In genomic region chr4:89898304-89898716, GRCh38 we compare ENCODE assay signal across 12 cellular contexts. TPM values are rescaled to one million over a fixed set of nuclear protein-coding genes. Genes with fewer than 3 reads are reported as not detected.
A peak's percentile ranks its signal among the peaks of the same experiment; 100 is the strongest.
DNase-seq lines count a peak whose midpoint lies in the region; ATAC-seq and TF ChIP-seq lines count a peak whose summit lies in the region.
"Had no signal": no experiment of that assay in that cellular context is flagged by ENCODE, and none has a peak within 500 bp of the region (broad histone marks: within the 10 kb centered on the region; RNA-seq: fewer than 3 reads in every experiment).

No MANE protein-coding gene starts in this region.

- H3K27ac Mint-ChIP-seq in natural killer cell, result no peak overlapping the region
- H3K27ac Mint-ChIP-seq: activated naive CD8-positive, alpha-beta T cell had no signal

- TF ChIP-seq CTCF in natural killer cell (IDR thresholded peaks at IDR 0.05), result no peak

- intact Hi-C loops in natural killer cell (cut with micrococcal nuclease), result no loop called here

- no peaks in the 10 kb centered on the region for H3K36me3 Mint-ChIP-seq in natural killer cell
- H3K36me3 Mint-ChIP-seq: activated naive CD8-positive, alpha-beta T cell had no signal

- H3K4me3 Mint-ChIP-seq in natural killer cell, result no peak overlapping the region
- H3K4me3 Mint-ChIP-seq: activated naive CD8-positive, alpha-beta T cell had no signal

- H3K9me3 Mint-ChIP-seq in natural killer cell, result no peaks in the 10 kb centered on the region

- peak; percentile 46 for ATAC-seq in GM18868 (IDR thresholded peaks at IDR 0.05; ENCODE audit: unreplicated experiment)
- ATAC-seq in GM21576 (IDR thresholded peaks at IDR 0.05; ENCODE audit: unreplicated experiment), result peak; percentile 53
- ATAC-seq in natural killer cell, result peak; percentile 24 to 40 (median 25)
- no peak for ATAC-seq in HG03457 (IDR thresholded peaks at IDR 0.05; ENCODE audit: unreplicated experiment)
- ATAC-seq: HCT116 had no signal

- peaks cover 11 to 12% of the 10 kb centered on the region in 2 donors for H3K4me1 Mint-ChIP-seq in natural killer cell

- DNase-seq in KG1 (lab: John Stamatoyannopoulos, UW) (peak; percentile 43), natural killer cell (no peak), COLO829 (ENCODE audit: low spot score) (no peak), hepatic stellate cell (ENCODE audit: low spot score) (no peak)
- DNase-seq: activated CD4-positive, alpha-beta T cell treated with anti-CD3 and anti-CD28 coated beads for 4 hours; MM.1S; posterior cingulate gyrus had no signal

- H3K27me3 Mint-ChIP-seq in natural killer cell (ENCODE audit: low read depth in 2 of 2), result no peaks in the 10 kb centered on the region
- H3K27me3 Mint-ChIP-seq: activated naive CD8-positive, alpha-beta T cell had no signal

RNA-seq across cellular contexts. Expression of gene MMRN1, which starts 3.7 kb away (rescaled TPM):
- 1 to 10 TPM; 1.2 to 2.0 (median 1.8) TPM for total RNA-seq in natural killer cell
